ENCODE assay signal across 2 cellular contexts in genomic region chr12:14402697-14403096, GRCh38.
TF ChIP-seq lines count a peak whose summit lies in the region.

No MANE protein-coding gene starts in this region.

TF ChIP-seq in liver, 16 proteins besides CTCF, POLR2A, EP300 and RAD21:
- no peak for TF ChIP-seq FOXA2 (IDR thresholded peaks at IDR 0.05)
- TF ChIP-seq HNF4A (conservative IDR thresholded peaks at IDR 0.05), result no peak
- TF ChIP-seq ZBTB33 (IDR thresholded peaks at IDR 0.05), result no peak
- no peak for TF ChIP-seq NR2F2 (IDR thresholded peaks at IDR 0.05)
- TF ChIP-seq EGR1 (IDR thresholded peaks at IDR 0.05; ENCODE audit: low read depth in 2 of 2), result no peak
- no peak for TF ChIP-seq HNF4G (IDR thresholded peaks at IDR 0.05)
- no peak for TF ChIP-seq TAF1 (conservative IDR thresholded peaks at IDR 0.05)

TF ChIP-seq in HepG2, 621 proteins besides CTCF, POLR2A, EP300 and RAD21:
- no peak for TF ChIP-seq ZNF773 (CRISPR knock-in tag; IDR thresholded peaks at IDR 0.05; ENCODE audit: borderline replicate concordance)
